Comparison of ENCODE assay signal across 1 cellular context in genomic region chr14:76768201-76768656, GRCh38.
TF ChIP-seq lines count a peak whose summit lies in the region.

No MANE protein-coding gene starts in this region.

TF ChIP-seq in K562, 482 proteins besides CTCF, POLR2A, EP300 and RAD21 (continued from another document and continues in another):
- TF ChIP-seq YY1 (IDR thresholded peaks at IDR 0.05; ENCODE audit: borderline replicate concordance in 1 of 3, control insufficient read depth in 1 of 3, extremely low read depth in 1 of 3, insufficient read depth in 3 of 3, insufficient read length in 1 of 3, insufficient replicate concordance in 2 of 3, low read depth in 1 of 3, low read length in 2 of 3), result peak in 1 of 3 experiments; percentile 12
- TF ChIP-seq KLF10 (CRISPR knock-in tag; IDR thresholded peaks at IDR 0.05), result no peak
- TF ChIP-seq PKNOX1 (IDR thresholded peaks at IDR 0.05), result peak; percentile 71
- TF ChIP-seq MTA1 (IDR thresholded peaks at IDR 0.05; ENCODE audit: borderline replicate concordance), result no peak
- TF ChIP-seq ZBTB11 (CRISPR knock-in tag; IDR thresholded peaks at IDR 0.05), result peak in 1 of 3 experiments; percentile 18; a peak in 1 of 6 replicates
- no peak for TF ChIP-seq EP400 (IDR thresholded peaks at IDR 0.05)
- no peak for TF ChIP-seq DLX4 (CRISPR knock-in tag; IDR thresholded peaks at IDR 0.05)
- no peak for TF ChIP-seq HMG20A (CRISPR knock-in tag; conservative IDR thresholded peaks at IDR 0.05)
- TF ChIP-seq, protein P1, sequence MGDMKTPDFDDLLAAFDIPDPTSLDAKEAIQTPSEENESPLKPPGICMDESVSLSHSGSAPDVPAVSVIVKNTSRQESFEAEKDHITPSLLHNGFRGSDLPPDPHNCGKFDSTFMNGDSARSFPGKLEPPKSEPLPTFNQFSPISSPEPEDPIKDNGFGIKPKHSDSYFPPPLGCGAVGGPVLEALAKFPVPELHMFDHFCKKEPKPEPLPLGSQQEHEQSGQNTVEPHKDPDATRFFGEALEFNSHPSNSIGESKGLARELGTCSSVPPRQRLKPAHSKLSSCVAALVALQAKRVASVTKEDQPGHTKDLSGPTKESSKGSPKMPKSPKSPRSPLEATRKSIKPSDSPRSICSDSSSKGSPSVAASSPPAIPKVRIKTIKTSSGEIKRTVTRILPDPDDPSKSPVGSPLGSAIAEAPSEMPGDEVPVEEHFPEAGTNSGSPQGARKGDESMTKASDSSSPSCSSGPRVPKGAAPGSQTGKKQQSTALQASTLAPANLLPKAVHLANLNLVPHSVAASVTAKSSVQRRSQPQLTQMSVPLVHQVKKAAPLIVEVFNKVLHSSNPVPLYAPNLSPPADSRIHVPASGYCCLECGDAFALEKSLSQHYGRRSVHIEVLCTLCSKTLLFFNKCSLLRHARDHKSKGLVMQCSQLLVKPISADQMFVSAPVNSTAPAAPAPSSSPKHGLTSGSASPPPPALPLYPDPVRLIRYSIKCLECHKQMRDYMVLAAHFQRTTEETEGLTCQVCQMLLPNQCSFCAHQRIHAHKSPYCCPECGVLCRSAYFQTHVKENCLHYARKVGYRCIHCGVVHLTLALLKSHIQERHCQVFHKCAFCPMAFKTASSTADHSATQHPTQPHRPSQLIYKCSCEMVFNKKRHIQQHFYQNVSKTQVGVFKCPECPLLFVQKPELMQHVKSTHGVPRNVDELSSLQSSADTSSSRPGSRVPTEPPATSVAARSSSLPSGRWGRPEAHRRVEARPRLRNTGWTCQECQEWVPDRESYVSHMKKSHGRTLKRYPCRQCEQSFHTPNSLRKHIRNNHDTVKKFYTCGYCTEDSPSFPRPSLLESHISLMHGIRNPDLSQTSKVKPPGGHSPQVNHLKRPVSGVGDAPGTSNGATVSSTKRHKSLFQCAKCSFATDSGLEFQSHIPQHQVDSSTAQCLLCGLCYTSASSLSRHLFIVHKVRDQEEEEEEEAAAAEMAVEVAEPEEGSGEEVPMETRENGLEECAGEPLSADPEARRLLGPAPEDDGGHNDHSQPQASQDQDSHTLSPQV (IDR thresholded peaks at IDR 0.05), result no peak
- TF ChIP-seq ZNF76 (CRISPR knock-in tag; IDR thresholded peaks at IDR 0.05; ENCODE audit: borderline replicate concordance), result no peak
- peak; percentile 39; the same call in 1 of the 2 replicates for TF ChIP-seq CBFA2T2 (conservative IDR thresholded peaks at IDR 0.05)
- TF ChIP-seq RFX1 (IDR thresholded peaks at IDR 0.05), result peak; percentile 69
- TF ChIP-seq TAL1 (IDR thresholded peaks at IDR 0.05), result 0 out of 2 replicates have a peak, but pooled peaks have one; percentile 28
- no peak for TF ChIP-seq ZSCAN29 (IDR thresholded peaks at IDR 0.05)
- 0 out of 2 replicates have a peak, but pooled peaks have one; percentile 30 for TF ChIP-seq ARID1B (IDR thresholded peaks at IDR 0.05)
- no peak for TF ChIP-seq RBM22 (IDR thresholded peaks at IDR 0.05; ENCODE audit: low read depth, low read length, poor library complexity, severe bottlenecking)
- TF ChIP-seq PURB (CRISPR knock-in tag; IDR thresholded peaks at IDR 0.05; ENCODE audit: low read depth), result no peak
- TF ChIP-seq TCF15 (CRISPR knock-in tag; IDR thresholded peaks at IDR 0.05), result no peak
- TF ChIP-seq TOE1 (IDR thresholded peaks at IDR 0.05; ENCODE audit: borderline replicate concordance), result no peak
- no peak for TF ChIP-seq TOE1 (CRISPR knock-in tag; IDR thresholded peaks at IDR 0.05; ENCODE audit: borderline replicate concordance, low read depth)
- 0 out of 2 replicates have a peak, but pooled peaks have one; percentile 18 for TF ChIP-seq SOX6 (IDR thresholded peaks at IDR 0.05)
- TF ChIP-seq, protein P2, sequence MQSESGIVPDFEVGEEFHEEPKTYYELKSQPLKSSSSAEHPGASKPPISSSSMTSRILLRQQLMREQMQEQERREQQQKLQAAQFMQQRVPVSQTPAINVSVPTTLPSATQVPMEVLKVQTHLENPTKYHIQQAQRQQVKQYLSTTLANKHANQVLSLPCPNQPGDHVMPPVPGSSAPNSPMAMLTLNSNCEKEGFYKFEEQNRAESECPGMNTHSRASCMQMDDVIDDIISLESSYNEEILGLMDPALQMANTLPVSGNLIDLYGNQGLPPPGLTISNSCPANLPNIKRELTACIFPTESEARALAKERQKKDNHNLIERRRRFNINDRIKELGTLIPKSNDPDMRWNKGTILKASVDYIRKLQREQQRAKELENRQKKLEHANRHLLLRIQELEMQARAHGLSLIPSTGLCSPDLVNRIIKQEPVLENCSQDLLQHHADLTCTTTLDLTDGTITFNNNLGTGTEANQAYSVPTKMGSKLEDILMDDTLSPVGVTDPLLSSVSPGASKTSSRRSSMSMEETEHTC (IDR thresholded peaks at IDR 0.05), result no peak
- no peak for TF ChIP-seq ZBTB17 (CRISPR knock-in tag; IDR thresholded peaks at IDR 0.05)
- TF ChIP-seq SNAPC5 (CRISPR knock-in tag; IDR thresholded peaks at IDR 0.05), result no peak
- TF ChIP-seq ZNF282 (CRISPR knock-in tag; IDR thresholded peaks at IDR 0.05), result no peak
- no peak for TF ChIP-seq ATF1 (CRISPR knock-in tag; IDR thresholded peaks at IDR 0.05)
- 0 out of 2 replicates have a peak, but pooled peaks have one; percentile 20 for TF ChIP-seq ATF1 (tag; IDR thresholded peaks at IDR 0.05)
- TF ChIP-seq, protein P3, sequence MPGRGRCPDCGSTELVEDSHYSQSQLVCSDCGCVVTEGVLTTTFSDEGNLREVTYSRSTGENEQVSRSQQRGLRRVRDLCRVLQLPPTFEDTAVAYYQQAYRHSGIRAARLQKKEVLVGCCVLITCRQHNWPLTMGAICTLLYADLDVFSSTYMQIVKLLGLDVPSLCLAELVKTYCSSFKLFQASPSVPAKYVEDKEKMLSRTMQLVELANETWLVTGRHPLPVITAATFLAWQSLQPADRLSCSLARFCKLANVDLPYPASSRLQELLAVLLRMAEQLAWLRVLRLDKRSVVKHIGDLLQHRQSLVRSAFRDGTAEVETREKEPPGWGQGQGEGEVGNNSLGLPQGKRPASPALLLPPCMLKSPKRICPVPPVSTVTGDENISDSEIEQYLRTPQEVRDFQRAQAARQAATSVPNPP (IDR thresholded peaks at IDR 0.05; ENCODE audit: borderline replicate concordance, insufficient read depth, insufficient read length), result no peak
- peak; percentile 38 to 54; a peak in 1 of 4 replicates for TF ChIP-seq MAZ (CRISPR knock-in tag; conservative IDR thresholded peaks at IDR 0.05 in 1 of 2, IDR thresholded peaks at IDR 0.05 in 1 of 2)
- peak in 1 of 2 experiments; percentile 51; a peak in 1 of 4 replicates for TF ChIP-seq RCOR1 (IDR thresholded peaks at IDR 0.05; ENCODE audit: borderline replicate concordance in 1 of 2, low read depth in 2 of 2, low read length in 2 of 2)
- no peak for TF ChIP-seq KDM5B (IDR thresholded peaks at IDR 0.05; ENCODE audit: insufficient replicate concordance, low read depth, low read length)
- TF ChIP-seq MEIS2 (IDR thresholded peaks at IDR 0.05; ENCODE audit: partially characterized antibody), result peak; percentile 29
- TF ChIP-seq NRF1 (conservative IDR thresholded peaks at IDR 0.05 in 1 of 2, IDR thresholded peaks at IDR 0.05 in 1 of 2), result peak; percentile 15 to 40; a peak in 2 of 4 replicates
- TF ChIP-seq, protein P4, sequence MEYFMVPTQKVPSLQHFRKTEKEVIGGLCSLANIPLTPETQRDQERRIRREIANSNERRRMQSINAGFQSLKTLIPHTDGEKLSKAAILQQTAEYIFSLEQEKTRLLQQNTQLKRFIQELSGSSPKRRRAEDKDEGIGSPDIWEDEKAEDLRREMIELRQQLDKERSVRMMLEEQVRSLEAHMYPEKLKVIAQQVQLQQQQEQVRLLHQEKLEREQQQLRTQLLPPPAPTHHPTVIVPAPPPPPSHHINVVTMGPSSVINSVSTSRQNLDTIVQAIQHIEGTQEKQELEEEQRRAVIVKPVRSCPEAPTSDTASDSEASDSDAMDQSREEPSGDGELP (CRISPR knock-in tag; IDR thresholded peaks at IDR 0.05; ENCODE audit: borderline replicate concordance), result 0 out of 2 replicates have a peak, but pooled peaks have one; percentile 18
- no peak for TF ChIP-seq MAX (CRISPR knock-in tag; IDR thresholded peaks at IDR 0.05)
- TF ChIP-seq SPI1 (IDR thresholded peaks at IDR 0.05; ENCODE audit: borderline replicate concordance, low read depth, low read length), result peak; percentile 71
- no peak for TF ChIP-seq BRD4 (IDR thresholded peaks at IDR 0.05)
- TF ChIP-seq, protein P5, sequence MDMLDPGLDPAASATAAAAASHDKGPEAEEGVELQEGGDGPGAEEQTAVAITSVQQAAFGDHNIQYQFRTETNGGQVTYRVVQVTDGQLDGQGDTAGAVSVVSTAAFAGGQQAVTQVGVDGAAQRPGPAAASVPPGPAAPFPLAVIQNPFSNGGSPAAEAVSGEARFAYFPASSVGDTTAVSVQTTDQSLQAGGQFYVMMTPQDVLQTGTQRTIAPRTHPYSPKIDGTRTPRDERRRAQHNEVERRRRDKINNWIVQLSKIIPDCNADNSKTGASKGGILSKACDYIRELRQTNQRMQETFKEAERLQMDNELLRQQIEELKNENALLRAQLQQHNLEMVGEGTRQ (CRISPR knock-in tag; IDR thresholded peaks at IDR 0.05), result no peak
- peak; percentile 66; the same call in 1 of the 2 replicates for TF ChIP-seq CTBP1 (IDR thresholded peaks at IDR 0.05; ENCODE audit: borderline replicate concordance)
- no peak for TF ChIP-seq NR2C2 (CRISPR knock-in tag; IDR thresholded peaks at IDR 0.05)
- no peak for TF ChIP-seq NR2C2 (tag; IDR thresholded peaks at IDR 0.05)
- no peak for TF ChIP-seq ZNF583 (CRISPR knock-in tag; IDR thresholded peaks at IDR 0.05)
- TF ChIP-seq MNT (conservative IDR thresholded peaks at IDR 0.05), result peak in 1 of 2 experiments; percentile 42; a peak in 1 of 4 replicates
- TF ChIP-seq TCF3 (CRISPR knock-in tag; IDR thresholded peaks at IDR 0.05), result peak; percentile 78
- TF ChIP-seq KDM1A (IDR thresholded peaks at IDR 0.05), result 0 out of 4 replicates have a peak, but pooled peaks of 1 of the 2 experiments have one; percentile 23
- TF ChIP-seq RB1 (IDR thresholded peaks at IDR 0.05; ENCODE audit: low read depth), result no peak
- no peak for TF ChIP-seq PHB2 (IDR thresholded peaks at IDR 0.05; ENCODE audit: low read depth)
- no peak for TF ChIP-seq FOXK2 (conservative IDR thresholded peaks at IDR 0.05 in 1 of 2, IDR thresholded peaks at IDR 0.05 in 1 of 2; ENCODE audit: low read depth in 2 of 2)
- TF ChIP-seq BRCA1 (IDR thresholded peaks at IDR 0.05), result no peak
- no peak for TF ChIP-seq BRCA1 (CRISPR knock-in tag; IDR thresholded peaks at IDR 0.05)
- TF ChIP-seq ZNF253 (CRISPR knock-in tag; conservative IDR thresholded peaks at IDR 0.05), result no peak
- TF ChIP-seq ZC3H8 (IDR thresholded peaks at IDR 0.05), result no peak
